In the genomic region with DNA sequence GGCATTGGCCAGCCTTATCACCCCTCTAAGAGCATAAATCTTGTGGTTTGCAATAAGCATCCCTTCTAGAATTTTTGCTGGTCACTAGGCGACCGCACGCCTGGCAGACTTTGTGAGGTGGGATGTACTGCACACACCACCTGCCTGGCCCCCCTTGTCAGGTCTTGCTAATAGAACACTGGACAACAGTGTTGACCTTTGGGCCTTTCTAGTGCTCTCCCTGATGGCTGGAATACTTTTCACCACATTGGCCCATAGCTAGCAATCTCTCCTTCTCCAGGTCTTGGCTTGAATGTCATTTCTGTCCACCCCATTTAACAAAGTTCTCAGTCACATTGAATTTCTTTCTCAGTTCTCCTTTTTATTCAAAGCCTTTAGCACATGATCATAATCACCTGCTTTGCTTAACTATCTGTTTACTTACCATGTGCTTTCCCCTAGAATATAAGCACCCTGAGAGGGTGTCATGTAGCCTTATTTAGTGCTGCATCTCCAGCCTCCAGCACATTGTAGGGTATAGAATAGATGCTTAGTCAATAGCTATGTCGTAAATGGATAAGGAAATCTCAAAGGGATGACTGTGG, we compare ENCODE assay signal across 29 cellular contexts.
"Had no signal": no experiment of that assay in that cellular context is flagged by ENCODE, and none has a peak within 500 bp of the region (broad histone marks: within the 10 kb centered on the region; RNA-seq: fewer than 3 reads in every experiment).

No MANE protein-coding gene starts in this region.

- H3K27me3 Mint-ChIP-seq: progenitor cell of endocrine pancreas had no signal

- H3K4me3 Mint-ChIP-seq: naive thymus-derived CD4-positive, alpha-beta T cell; natural killer cell; nephron; neural progenitor cell; stimulated activated memory B cell treated with anti-CD40 and anti-IgM and Interleukin-4, amounts not matched to agents 10 μg/mL and 1 μg/mL and 100 μg/mL, for 72 hours; stimulated activated naive CD8-positive, alpha-beta T cell treated with anti-CD3 and anti-CD28 coated beads, Interleukin-15, Interleukin-2, amounts not matched to agents 100 ng/mL and 50 ng/mL, for 24 hours had no signal

- H3K4me1 ChIP-seq: neural progenitor cell, pancreas, psoas muscle, spleen, stomach, thyroid gland, tibial nerve, upper lobe of left lung, vagina had no signal

- H3K27ac Mint-ChIP-seq: naive thymus-derived CD4-positive, alpha-beta T cell; natural killer cell; nephron; neural progenitor cell; progenitor cell of endocrine pancreas; stimulated activated memory B cell treated with anti-CD40 and anti-IgM and Interleukin-4, amounts not matched to agents 10 μg/mL and 1 μg/mL and 100 μg/mL, for 72 hours; stimulated activated naive CD8-positive, alpha-beta T cell treated with anti-CD3 and anti-CD28 coated beads, Interleukin-15, Interleukin-2, amounts not matched to agents 100 ng/mL and 50 ng/mL, for 24 hours had no signal

- ATAC-seq: naive thymus-derived CD4-positive, alpha-beta T cell; natural killer cell; pancreas; psoas muscle; right cardiac atrium; sciatic nerve; stimulated activated memory B cell treated with anti-CD40 and anti-IgM and Interleukin-4, amounts not matched to agents 10 μg/mL and 1 μg/mL and 100 μg/mL, for 72 hours had no signal

- H3K27me3 ChIP-seq: neural progenitor cell, pancreas, spleen, stomach, thyroid gland, tibial nerve, upper lobe of left lung, vagina had no signal

- H2AFZ ChIP-seq: neural progenitor cell had no signal

- H3K36me3 Mint-ChIP-seq: naive thymus-derived CD4-positive, alpha-beta T cell; natural killer cell; neural progenitor cell; stimulated activated memory B cell treated with anti-CD40 and anti-IgM and Interleukin-4, amounts not matched to agents 10 μg/mL and 1 μg/mL and 100 μg/mL, for 72 hours had no signal

- H3K4me2 ChIP-seq: neural progenitor cell, smooth muscle cell had no signal

- H3K9me3 ChIP-seq: pancreas, psoas muscle, spleen, stomach, thoracic aorta, thyroid gland, tibial nerve, upper lobe of left lung, vagina had no signal

- H3K4me1 Mint-ChIP-seq: naive thymus-derived CD4-positive, alpha-beta T cell; natural killer cell; neural progenitor cell had no signal

- DNase-seq: naive thymus-derived CD4-positive, alpha-beta T cell; natural killer cell; occipital lobe; pancreas; psoas muscle; right cardiac atrium; spleen; stimulated activated CD4-positive, alpha-beta T cell treated with anti-CD3 and anti-CD28 coated beads, Interleukin-12 subunit alpha, Interleukin-12 subunit beta, amount 100 ng/mL, for 4 hours; stimulated activated CD4-positive, alpha-beta T cell treated with anti-CD3 and anti-CD28 coated beads, Interleukin-1b, Interleukin-23, amount 100 ng/mL, for 48 hours; stimulated activated CD4-positive, alpha-beta T cell treated with anti-CD3 and anti-CD28 coated beads, Interleukin-4, amount 100 ng/mL, for 1 hour; stimulated activated CD4-positive, alpha-beta T cell treated with anti-CD3 and anti-CD28 coated beads, Interleukin-4, amount 100 ng/mL, for 4 hours; stimulated activated CD8-positive, alpha-beta memory T cell treated with anti-CD3 and anti-CD28 coated beads, Interleukin-4, amount 100 ng/mL, for 48 hours; stimulated activated naive CD4-positive, alpha-beta T cell treated with Interleukin-2 at 50 U/mL for 16 hours; stomach; thyroid gland; trophoblast cell had no signal

- FAIRE-seq: pancreas, urothelium cell line had no signal

- H3K9me3 Mint-ChIP-seq: natural killer cell; nephron; neural progenitor cell; stimulated activated naive CD8-positive, alpha-beta T cell treated with anti-CD3 and anti-CD28 coated beads, Interleukin-15, Interleukin-2, amounts not matched to agents 100 ng/mL and 50 ng/mL, for 24 hours had no signal

- H3K4me3 ChIP-seq: neural progenitor cell, pancreas, psoas muscle, skin epidermis, smooth muscle cell, spleen, stomach, thoracic aorta, thyroid gland, tibial nerve, upper lobe of left lung, vagina had no signal

- H3K9ac ChIP-seq: neural progenitor cell had no signal

- H3K36me3 ChIP-seq: neural progenitor cell, pancreas, spleen, stomach, thoracic aorta, thyroid gland, tibial nerve, upper lobe of left lung, vagina had no signal

- H3K27ac ChIP-seq: neural progenitor cell, pancreas, psoas muscle, skin epidermis, spleen, stomach, thoracic aorta, thyroid gland, tibial nerve, upper lobe of left lung, vagina had no signal
